ENCODE assay signal across 38 cellular contexts in the genomic region with DNA sequence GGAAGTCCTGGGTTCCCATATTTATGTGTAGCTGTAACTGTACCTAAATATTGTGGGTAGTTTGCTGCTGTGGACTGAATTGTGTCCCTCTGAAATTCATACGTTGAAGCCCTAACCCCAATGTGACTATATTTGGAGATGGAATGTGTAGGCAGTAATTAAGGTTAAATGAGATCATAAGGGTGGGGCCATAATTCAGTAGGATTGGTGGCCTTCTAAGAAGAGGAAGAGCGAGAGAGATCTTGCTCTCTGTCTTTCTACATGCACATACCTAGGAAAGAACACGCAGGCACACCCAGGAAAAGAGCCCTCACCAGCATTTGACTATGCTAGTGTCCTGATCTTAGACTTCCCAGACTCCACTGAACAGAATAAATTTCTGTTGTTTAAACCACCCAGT.
"Had no signal": no experiment of that assay in that cellular context is flagged by ENCODE, and none has a peak within 500 bp of the region (broad histone marks: within the 10 kb centered on the region; RNA-seq: fewer than 3 reads in every experiment).

No MANE protein-coding gene starts in this region.

- H3K36me3 Mint-ChIP-seq: activated naive CD4-positive, alpha-beta T cell treated with anti-CD3 and anti-CD28 coated beads, Interleukin-2, amount 10 ng/mL, durations not matched to agents 7 days and 5 days; activated naive CD4-positive, alpha-beta T cell treated with anti-CD3 and anti-CD28 coated beads, Interleukin-2, amount 50 U/mL, for 24 hours; activated naive CD4-positive, alpha-beta T cell treated with anti-CD3 and anti-CD28 coated beads, Interleukin-2, amount 50 U/mL, for 72 hours; activated naive CD8-positive, alpha-beta T cell; activated naive CD8-positive, alpha-beta T cell treated with anti-CD3 and anti-CD28 coated beads for 36 hours; activated naive CD8-positive, alpha-beta T cell treated with anti-CD3 and anti-CD28 coated beads, Interleukin-2, amount 10 ng/mL, durations not matched to agents 7 days and 5 days; brain had no signal

- H3K4me1 Mint-ChIP-seq: activated naive CD4-positive, alpha-beta T cell treated with anti-CD3 and anti-CD28 coated beads, Interleukin-2, amount 10 ng/mL, durations not matched to agents 7 days and 5 days; activated naive CD4-positive, alpha-beta T cell treated with anti-CD3 and anti-CD28 coated beads, Interleukin-2, amount 50 U/mL, for 24 hours; activated naive CD8-positive, alpha-beta T cell treated with anti-CD3 and anti-CD28 coated beads for 36 hours; activated naive CD8-positive, alpha-beta T cell treated with anti-CD3 and anti-CD28 coated beads, Interleukin-2, amount 10 ng/mL, durations not matched to agents 7 days and 5 days; activated naive CD8-positive, alpha-beta T cell treated with anti-CD3 and anti-CD28 coated beads, Interleukin-2, amount 50 U/mL, for 24 hours; activated T-helper 17 cell treated with anti-CD3 and anti-CD28 coated beads, Interleukin-2, amount 50 U/mL, for 72 hours; central memory CD8-positive, alpha-beta T cell had no signal

- H3K9me3 Mint-ChIP-seq: activated naive CD4-positive, alpha-beta T cell treated with anti-CD3 and anti-CD28 coated beads for 36 hours; activated naive CD4-positive, alpha-beta T cell treated with anti-CD3 and anti-CD28 coated beads, Interleukin-2, amount 10 ng/mL, durations not matched to agents 7 days and 5 days; activated naive CD4-positive, alpha-beta T cell treated with anti-CD3 and anti-CD28 coated beads, Interleukin-2, amount 50 U/mL, for 24 hours; activated naive CD4-positive, alpha-beta T cell treated with anti-CD3 and anti-CD28 coated beads, Interleukin-2, amount 50 U/mL, for 72 hours; activated naive CD8-positive, alpha-beta T cell treated with anti-CD3 and anti-CD28 coated beads, Interleukin-2, amount 10 ng/mL, durations not matched to agents 7 days and 5 days; activated naive CD8-positive, alpha-beta T cell treated with anti-CD3 and anti-CD28 coated beads, Interleukin-2, amount 50 U/mL, for 24 hours; activated T-cell treated with anti-CD3 and anti-CD28 coated beads, Interleukin-2, amount 50 U/mL, for 24 hours; activated T-cell treated with anti-CD3 and anti-CD28 coated beads, Interleukin-2, amount 50 U/mL, for 4 hours; activated T-cell treated with anti-CD3 and anti-CD28 coated beads, Interleukin-2, amount 50 U/mL, for 72 hours; activated T-helper 1 cell treated with anti-CD3 and anti-CD28 coated beads, Interleukin-12 subunit alpha, Interleukin-12 subunit beta, Interleukin-2, Interleukin-4 antibody, amounts not matched to agents 30 ng/mL and 10 ng/mL and 1 ng/mL, durations not matched to agents 14 hours and 24 hours and 36 hours; activated T-helper 17 cell treated with anti-CD3 and anti-CD28 coated beads, Interleukin-2, amount 50 U/mL, for 72 hours; activated T-helper 2 cell treated with anti-CD3 and anti-CD28 coated beads, Interferon-gamma antibody, Interleukin-2, Interleukin-4, amounts not matched to agents 10 μg/mL and 5 μg/mL and 100 μg/mL, durations not matched to agents 14 hours and 24 hours and 36 hours; central memory CD8-positive, alpha-beta T cell had no signal

- H3K27ac Mint-ChIP-seq: activated naive CD4-positive, alpha-beta T cell treated with anti-CD3 and anti-CD28 coated beads for 36 hours; activated naive CD4-positive, alpha-beta T cell treated with anti-CD3 and anti-CD28 coated beads, Interleukin-2, amount 10 ng/mL, durations not matched to agents 7 days and 5 days; activated naive CD4-positive, alpha-beta T cell treated with anti-CD3 and anti-CD28 coated beads, Interleukin-2, amount 50 U/mL, for 24 hours; activated naive CD4-positive, alpha-beta T cell treated with anti-CD3 and anti-CD28 coated beads, Interleukin-2, amount 50 U/mL, for 72 hours; activated naive CD8-positive, alpha-beta T cell; activated naive CD8-positive, alpha-beta T cell treated with anti-CD3 and anti-CD28 coated beads for 36 hours; activated naive CD8-positive, alpha-beta T cell treated with anti-CD3 and anti-CD28 coated beads, Interleukin-2, amount 10 ng/mL, durations not matched to agents 7 days and 5 days; activated naive CD8-positive, alpha-beta T cell treated with anti-CD3 and anti-CD28 coated beads, Interleukin-2, amount 50 U/mL, for 24 hours; activated T-cell treated with anti-CD3 and anti-CD28 coated beads, Interleukin-2, amount 50 U/mL, for 24 hours; activated T-cell treated with anti-CD3 and anti-CD28 coated beads, Interleukin-2, amount 50 U/mL, for 72 hours; activated T-helper 1 cell treated with anti-CD3 and anti-CD28 coated beads, Interleukin-12 subunit alpha, Interleukin-12 subunit beta, Interleukin-2, Interleukin-4 antibody, amounts not matched to agents 30 ng/mL and 10 ng/mL and 1 ng/mL, durations not matched to agents 14 hours and 24 hours and 36 hours; activated T-helper 17 cell treated with anti-CD3 and anti-CD28 coated beads, Interleukin-2, amount 50 U/mL, for 72 hours; activated T-helper 2 cell treated with anti-CD3 and anti-CD28 coated beads, Interferon-gamma antibody, Interleukin-2, Interleukin-4, amounts not matched to agents 10 μg/mL and 5 μg/mL and 100 μg/mL, durations not matched to agents 14 hours and 24 hours and 36 hours; brain had no signal

- H3K4me3 Mint-ChIP-seq: activated naive CD4-positive, alpha-beta T cell treated with anti-CD3 and anti-CD28 coated beads for 36 hours; activated naive CD4-positive, alpha-beta T cell treated with anti-CD3 and anti-CD28 coated beads, Interleukin-2, amount 10 ng/mL, durations not matched to agents 7 days and 5 days; activated naive CD4-positive, alpha-beta T cell treated with anti-CD3 and anti-CD28 coated beads, Interleukin-2, amount 50 U/mL, for 24 hours; activated naive CD8-positive, alpha-beta T cell; activated naive CD8-positive, alpha-beta T cell treated with anti-CD3 and anti-CD28 coated beads for 36 hours; activated naive CD8-positive, alpha-beta T cell treated with anti-CD3 and anti-CD28 coated beads, Interleukin-2, amount 10 ng/mL, durations not matched to agents 7 days and 5 days; activated naive CD8-positive, alpha-beta T cell treated with anti-CD3 and anti-CD28 coated beads, Interleukin-2, amount 50 U/mL, for 24 hours; activated T-cell treated with anti-CD3 and anti-CD28 coated beads, Interleukin-2, amount 50 U/mL, for 24 hours; activated T-cell treated with anti-CD3 and anti-CD28 coated beads, Interleukin-2, amount 50 U/mL, for 4 hours; activated T-cell treated with anti-CD3 and anti-CD28 coated beads, Interleukin-2, amount 50 U/mL, for 72 hours; activated T-helper 1 cell treated with anti-CD3 and anti-CD28 coated beads, Interleukin-12 subunit alpha, Interleukin-12 subunit beta, Interleukin-2, Interleukin-4 antibody, amounts not matched to agents 30 ng/mL and 10 ng/mL and 1 ng/mL, durations not matched to agents 14 hours and 24 hours and 36 hours; activated T-helper 17 cell treated with anti-CD3 and anti-CD28 coated beads, Interleukin-2, amount 50 U/mL, for 72 hours; brain; central memory CD8-positive, alpha-beta T cell had no signal

- H3K27me3 Mint-ChIP-seq: activated naive CD4-positive, alpha-beta T cell treated with anti-CD3 and anti-CD28 coated beads, Interleukin-2, amount 10 ng/mL, durations not matched to agents 7 days and 5 days; activated naive CD8-positive, alpha-beta T cell; activated T-cell treated with anti-CD3 and anti-CD28 coated beads, Interleukin-2, amount 50 U/mL, for 24 hours; brain had no signal

- ATAC-seq: activated naive CD4-positive, alpha-beta T cell treated with anti-CD3 and anti-CD28 coated beads, Interleukin-2, amount 50 U/mL, for 72 hours; activated naive CD8-positive, alpha-beta T cell treated with anti-CD3 and anti-CD28 coated beads, Interleukin-2, amount 50 U/mL, for 24 hours; activated T-cell treated with anti-CD3 and anti-CD28 coated beads, Interleukin-2, amount 50 U/mL, for 4 hours; activated T-cell treated with anti-CD3 and anti-CD28 coated beads, Interleukin-2, amount 50 U/mL, for 72 hours; activated T-helper 17 cell treated with anti-CD3 and anti-CD28 coated beads, Interleukin-2, amount 50 U/mL, for 72 hours; body of pancreas had no signal

- H3K4me1 ChIP-seq: adrenal gland, ascending aorta, body of pancreas, breast epithelium had no signal

- H3K27ac ChIP-seq: adrenal gland, ascending aorta, body of pancreas, brain microvascular endothelial cell, breast epithelium, cardiac muscle cell had no signal

- H3K36me3 ChIP-seq: adrenal gland, ascending aorta, brain microvascular endothelial cell, breast epithelium, cardiac muscle cell had no signal

- H3K27me3 ChIP-seq: adrenal gland, ascending aorta, body of pancreas, brain microvascular endothelial cell, breast epithelium had no signal

- H3K4me3 ChIP-seq: adrenal gland, ascending aorta, body of pancreas, breast epithelium, cardiac muscle cell had no signal

- DNase-seq: activated effector memory CD4-positive, alpha-beta T cell treated with anti-CD3 and anti-CD28 coated beads, Interleukin-2, amount 50 U/mL, for 16 hours; activated effector memory CD4-positive, alpha-beta T cell treated with Interleukin-2 at 50 U/mL for 16 hours; activated gamma-delta T cell; activated gamma-delta T cell treated with Interleukin-2 at 50 U/mL for 16 hours; activated naive CD4-positive, alpha-beta T cell; activated naive CD4-positive, alpha-beta T cell treated with anti-CD3 and anti-CD28 coated beads for 36 hours; activated naive CD4-positive, alpha-beta T cell treated with anti-CD3 and anti-CD28 coated beads, Interleukin-2, amount 10 ng/mL, durations not matched to agents 7 days and 5 days; activated naive CD4-positive, alpha-beta T cell treated with anti-CD3 and anti-CD28 coated beads, Interleukin-2, amount 50 U/mL, for 16 hours; activated naive CD4-positive, alpha-beta T cell treated with Interleukin-2 at 50 U/mL for 16 hours; activated naive CD8-positive, alpha-beta T cell treated with anti-CD3 and anti-CD28 coated beads for 36 hours; activated naive CD8-positive, alpha-beta T cell treated with anti-CD3 and anti-CD28 coated beads, Interleukin-2, amount 10 ng/mL, durations not matched to agents 7 days and 5 days; activated naive CD8-positive, alpha-beta T cell treated with anti-CD3 and anti-CD28 coated beads, Interleukin-2, amount 50 U/mL, for 24 hours; activated T-cell treated with anti-CD3 and anti-CD28 coated beads, Interleukin-2, amount 50 U/mL, for 1 hour; activated T-cell treated with anti-CD3 and anti-CD28 coated beads, Interleukin-2, amount 50 U/mL, for 24 hours; activated T-cell treated with anti-CD3 and anti-CD28 coated beads, Interleukin-2, amount 50 U/mL, for 4 hours; activated T-cell treated with anti-CD3 and anti-CD28 coated beads, Interleukin-2, amount 50 U/mL, for 48 hours; activated T-cell treated with anti-CD3 and anti-CD28 coated beads, Interleukin-2, amount 50 U/mL, for 72 hours; adrenal gland; amniotic stem cell; amygdala; anterior cingulate cortex; aorta; body of pancreas; brain microvascular endothelial cell; caudate nucleus; central memory CD4-positive, alpha-beta T cell; cerebellar nuclear complex had no signal

- H3K9me3 ChIP-seq: adrenal gland, ascending aorta, body of pancreas, breast epithelium had no signal
